8 cellular contexts compared by ENCODE assay signal in the genomic region with DNA sequence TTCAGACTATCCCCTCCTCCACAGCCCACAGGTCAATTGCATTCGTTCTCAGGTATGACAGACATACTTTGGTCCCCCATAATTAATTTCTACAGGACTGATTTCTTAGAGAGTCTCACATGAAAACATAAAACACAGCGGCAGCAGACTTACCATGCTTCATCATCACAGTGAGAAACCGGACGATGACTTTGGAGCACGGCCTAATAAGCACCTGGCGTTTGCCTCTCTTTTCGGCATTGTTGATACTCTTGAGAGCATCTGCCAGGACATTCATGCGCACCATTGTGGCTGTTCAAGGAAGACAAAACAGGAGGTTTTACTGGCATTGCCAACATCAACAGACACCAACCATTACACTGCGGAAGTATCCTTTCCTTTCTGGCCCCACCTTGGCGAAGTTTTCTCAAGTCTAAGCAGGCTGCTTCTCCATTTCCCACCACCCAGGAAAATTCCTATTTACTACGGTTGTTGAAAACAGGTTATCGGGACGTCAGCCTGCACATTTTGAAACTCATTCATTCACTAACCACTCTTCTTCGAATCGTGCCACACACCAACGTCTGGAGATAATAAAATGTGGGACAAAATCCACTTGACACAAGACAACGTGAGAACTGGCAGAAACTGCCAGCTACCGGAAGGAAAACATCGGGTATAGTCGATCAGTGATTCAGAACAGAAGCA. TPM values are rescaled to one million over a fixed set of nuclear protein-coding genes. Genes with fewer than 3 reads are reported as not detected.
DNase-seq lines count a peak whose midpoint lies in the region; ATAC-seq, FAIRE-seq and TF ChIP-seq lines count a peak whose summit lies in the region.

No MANE protein-coding gene starts in this region.

- H3K27me3 ChIP-seq in bronchial epithelial cell (ENCODE audit: control insufficient read depth, insufficient read depth, low read length) (no peaks in the 10 kb centered on the region), mucosa of rectum (ENCODE audit: control insufficient read depth in 2 of 2, insufficient read depth in 2 of 2, low read length in 2 of 2) (no peaks in the 10 kb centered on the region)

- ATAC-seq in HG03442 (IDR thresholded peaks at IDR 0.05; ENCODE audit: unreplicated experiment) (no peak), HG03280 (IDR thresholded peaks at IDR 0.05; ENCODE audit: unreplicated experiment) (no peak)

- H3K4me3 ChIP-seq in AG09309 (ENCODE audit: control insufficient read depth, low read depth, low read length) (peak overlapping the region; percentile 58), bronchial epithelial cell (ENCODE audit: low read depth, low read length) (peak overlapping the region; percentile 84), mucosa of rectum (ENCODE audit: low read length in 2 of 2) (peak overlapping the region; percentile 98 to 99)
- peak overlapping the region; percentile 81 for H3K4me3 ChIP-seq in Jurkat, Clone E6-1 (ENCODE audit: low read length)

- no peak for FAIRE-seq in bronchial epithelial cell (lab: Jason Lieb, UNC)

- H3K36me3 ChIP-seq in bronchial epithelial cell (ENCODE audit: control insufficient read depth, insufficient read depth, low read length) (peaks cover 21% of the 10 kb centered on the region), mucosa of rectum (ENCODE audit: control insufficient read depth in 2 of 2, insufficient read depth in 2 of 2, low read length in 2 of 2) (peaks cover 41 to 54% of the 10 kb centered on the region in 2 donors)

- TF ChIP-seq CTCF in AG09309 (IDR thresholded peaks at IDR 0.05; ENCODE audit: control insufficient read depth, insufficient read depth, low read depth, low read length, missing control alignments) (no peak), bronchial epithelial cell (IDR thresholded peaks at IDR 0.05; ENCODE audit: insufficient read depth, low read length, severe bottlenecking) (no peak)

- peak overlapping the region; percentile 85 to 94 for H3K9ac ChIP-seq in mucosa of rectum (ENCODE audit: low read depth in 1 of 2, low read length in 2 of 2)

- no peaks in the 10 kb centered on the region for H3K9me3 ChIP-seq in mucosa of rectum (ENCODE audit: control insufficient read depth in 2 of 2, low read length in 2 of 2)

- H3K27ac ChIP-seq in mucosa of rectum (ENCODE audit: low read depth in 2 of 2, low read length in 2 of 2), result peak overlapping the region; percentile 81 to 84

- no peak for DNase-seq in AG09309 (ENCODE audit: low read depth)
- no peak for DNase-seq in Jurkat, Clone E6-1 (ENCODE audit: low read depth, low spot score)
- DNase-seq in bronchial epithelial cell (ENCODE audit: low read depth), result peak; percentile 10
- no peak for DNase-seq in kidney tubule cell (ENCODE audit: low spot score)
- DNase-seq in medulla oblongata (ENCODE audit: extremely low spot score), result no peak

- H3K4me1 ChIP-seq in mucosa of rectum (ENCODE audit: control insufficient read depth in 2 of 2, insufficient read depth in 2 of 2, low read length in 2 of 2), result peaks cover 16 to 17% of the 10 kb centered on the region in 2 donors

RNA-seq across cellular contexts. Expression of a gene that starts 1.2 kb away (rescaled TPM):
- 3,267 TPM for polyA plus RNA-seq in Jurkat, Clone E6-1 (2012; ENCODE audit: insufficient read depth, insufficient read length)
- total RNA-seq in bronchial epithelial cell, result 2,488 and 3,748 TPM in 2 replicates

RNA-seq across cellular contexts. Expression of a gene that starts 12.4 kb away (rescaled TPM):
- 323 TPM for polyA plus RNA-seq in Jurkat, Clone E6-1 (2012; ENCODE audit: insufficient read depth, insufficient read length)
- 189 and 375 TPM in 2 replicates for total RNA-seq in bronchial epithelial cell
